In genomic region chr3:61875976-61876671, GRCh38 we compare ENCODE assay signal across 1 cellular context.
TF ChIP-seq lines count a peak whose summit lies in the region.

No MANE protein-coding gene starts in this region.

TF ChIP-seq in IMR-90, 13 proteins besides CTCF, POLR2A, EP300 and RAD21:
- TF ChIP-seq MAFK (IDR thresholded peaks at IDR 0.05; ENCODE audit: low read depth, low read length) (no peak), CEBPB (IDR thresholded peaks at IDR 0.05; ENCODE audit: low read depth, low read length) (no peak), NFE2L2 (IDR thresholded peaks at IDR 0.05; ENCODE audit: low read depth, low read length) (no peak), CHD1 (IDR thresholded peaks at IDR 0.05; ENCODE audit: low read depth, low read length) (no peak), ELK1 (IDR thresholded peaks at IDR 0.05; ENCODE audit: borderline replicate concordance, low read depth, low read length) (no peak)
